ENCODE assay signal across 1 cellular context in the genomic region with DNA sequence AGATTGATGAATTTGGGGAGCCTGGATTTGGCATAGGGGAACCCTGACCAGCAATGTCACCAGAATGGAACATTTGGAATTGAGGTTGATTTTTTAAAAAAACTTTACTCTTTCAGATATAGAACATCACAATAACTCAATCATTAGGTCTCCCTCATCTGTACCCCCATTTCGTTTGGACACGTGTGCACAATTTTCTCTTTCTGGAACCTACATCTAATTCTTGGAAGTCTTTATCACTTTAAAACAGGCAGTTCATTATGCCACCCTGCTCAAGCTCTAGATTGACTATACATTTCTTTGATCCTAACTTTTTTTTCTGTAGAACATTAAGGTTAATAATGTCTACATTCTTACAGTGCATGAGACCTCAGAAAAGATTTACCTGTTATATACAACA.
TF ChIP-seq lines count a peak whose summit lies in the region.

No MANE protein-coding gene starts in this region.

TF ChIP-seq in K562, 482 proteins besides CTCF, POLR2A, EP300 and RAD21 (continued from another document and continues in another):
- TF ChIP-seq, protein P1, sequence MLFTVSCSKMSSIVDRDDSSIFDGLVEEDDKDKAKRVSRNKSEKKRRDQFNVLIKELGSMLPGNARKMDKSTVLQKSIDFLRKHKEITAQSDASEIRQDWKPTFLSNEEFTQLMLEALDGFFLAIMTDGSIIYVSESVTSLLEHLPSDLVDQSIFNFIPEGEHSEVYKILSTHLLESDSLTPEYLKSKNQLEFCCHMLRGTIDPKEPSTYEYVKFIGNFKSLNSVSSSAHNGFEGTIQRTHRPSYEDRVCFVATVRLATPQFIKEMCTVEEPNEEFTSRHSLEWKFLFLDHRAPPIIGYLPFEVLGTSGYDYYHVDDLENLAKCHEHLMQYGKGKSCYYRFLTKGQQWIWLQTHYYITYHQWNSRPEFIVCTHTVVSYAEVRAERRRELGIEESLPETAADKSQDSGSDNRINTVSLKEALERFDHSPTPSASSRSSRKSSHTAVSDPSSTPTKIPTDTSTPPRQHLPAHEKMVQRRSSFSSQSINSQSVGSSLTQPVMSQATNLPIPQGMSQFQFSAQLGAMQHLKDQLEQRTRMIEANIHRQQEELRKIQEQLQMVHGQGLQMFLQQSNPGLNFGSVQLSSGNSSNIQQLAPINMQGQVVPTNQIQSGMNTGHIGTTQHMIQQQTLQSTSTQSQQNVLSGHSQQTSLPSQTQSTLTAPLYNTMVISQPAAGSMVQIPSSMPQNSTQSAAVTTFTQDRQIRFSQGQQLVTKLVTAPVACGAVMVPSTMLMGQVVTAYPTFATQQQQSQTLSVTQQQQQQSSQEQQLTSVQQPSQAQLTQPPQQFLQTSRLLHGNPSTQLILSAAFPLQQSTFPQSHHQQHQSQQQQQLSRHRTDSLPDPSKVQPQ (CRISPR knock-in tag; IDR thresholded peaks at IDR 0.05; ENCODE audit: borderline replicate concordance) = no peak
- TF ChIP-seq PURB (CRISPR knock-in tag; IDR thresholded peaks at IDR 0.05; ENCODE audit: low read depth) (no peak), FOXM1 (IDR thresholded peaks at IDR 0.05; ENCODE audit: low read depth) (no peak), FOXM1 (CRISPR knock-in tag; IDR thresholded peaks at IDR 0.05; ENCODE audit: low read depth) (no peak), CHD4 (IDR thresholded peaks at IDR 0.05; ENCODE audit: insufficient read depth, insufficient replicate concordance, low read depth, low read length, poor library complexity, severe bottlenecking) (no peak), ETV6 (IDR thresholded peaks at IDR 0.05; ENCODE audit: borderline replicate concordance in 1 of 2, low read depth in 2 of 2, low read length in 1 of 2) (no peak), ETV6 (CRISPR knock-in tag; IDR thresholded peaks at IDR 0.05; ENCODE audit: borderline replicate concordance) (no peak), ZNF253 (CRISPR knock-in tag; conservative IDR thresholded peaks at IDR 0.05) (no peak), ZNF23 (CRISPR knock-in tag; IDR thresholded peaks at IDR 0.05) (no peak), EHMT2 (IDR thresholded peaks at IDR 0.05) (no peak), CHCHD3 (CRISPR knock-in tag; IDR thresholded peaks at IDR 0.05) (no peak), CXXC5 (CRISPR knock-in tag; IDR thresholded peaks at IDR 0.05) (no peak), SRF (CRISPR knock-in tag; IDR thresholded peaks at IDR 0.05) (no peak), MEF2D (tag; conservative IDR thresholded peaks at IDR 0.05; ENCODE audit: low read depth) (no peak), KLF6 (CRISPR knock-in tag; IDR thresholded peaks at IDR 0.05; ENCODE audit: borderline replicate concordance) (no peak), PTRF (tag; IDR thresholded peaks at IDR 0.05) (no peak), POLR2H (tag; IDR thresholded peaks at IDR 0.05; ENCODE audit: low read depth) (no peak), ZNF239 (CRISPR knock-in tag; IDR thresholded peaks at IDR 0.05) (no peak), ZNF586 (CRISPR knock-in tag; conservative IDR thresholded peaks at IDR 0.05) (no peak), SIN3B (IDR thresholded peaks at IDR 0.05; ENCODE audit: low read depth) (no peak), SMAD1 (IDR thresholded peaks at IDR 0.05; ENCODE audit: low read depth, low read length, partially characterized antibody) (no peak), SLC30A9 (CRISPR knock-in tag; IDR thresholded peaks at IDR 0.05) (no peak), BCOR (IDR thresholded peaks at IDR 0.05) (no peak), NFRKB (IDR thresholded peaks at IDR 0.05; ENCODE audit: low read depth) (0 out of 2 replicates have a peak, but pooled peaks have one; percentile 4), ZC3H8 (IDR thresholded peaks at IDR 0.05) (no peak), GATAD2B (IDR thresholded peaks at IDR 0.05; ENCODE audit: borderline replicate concordance) (0 out of 2 replicates have a peak, but pooled peaks have one; percentile 22), PHTF2 (CRISPR knock-in tag; IDR thresholded peaks at IDR 0.05) (no peak), TCFL5 (CRISPR knock-in tag; conservative IDR thresholded peaks at IDR 0.05) (no peak), CHD2 (IDR thresholded peaks at IDR 0.05; ENCODE audit: low read depth, low read length) (no peak), HDAC6 (IDR thresholded peaks at IDR 0.05; ENCODE audit: low read depth, low read length) (no peak), HDGF (IDR thresholded peaks at IDR 0.05) (no peak)
- TF ChIP-seq, protein P2, sequence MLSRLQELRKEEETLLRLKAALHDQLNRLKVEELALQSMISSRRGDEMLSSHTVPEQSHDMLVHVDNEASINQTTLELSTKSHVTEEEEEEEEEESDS (CRISPR knock-in tag; IDR thresholded peaks at IDR 0.05) = no peak
- TF ChIP-seq, protein P3, sequence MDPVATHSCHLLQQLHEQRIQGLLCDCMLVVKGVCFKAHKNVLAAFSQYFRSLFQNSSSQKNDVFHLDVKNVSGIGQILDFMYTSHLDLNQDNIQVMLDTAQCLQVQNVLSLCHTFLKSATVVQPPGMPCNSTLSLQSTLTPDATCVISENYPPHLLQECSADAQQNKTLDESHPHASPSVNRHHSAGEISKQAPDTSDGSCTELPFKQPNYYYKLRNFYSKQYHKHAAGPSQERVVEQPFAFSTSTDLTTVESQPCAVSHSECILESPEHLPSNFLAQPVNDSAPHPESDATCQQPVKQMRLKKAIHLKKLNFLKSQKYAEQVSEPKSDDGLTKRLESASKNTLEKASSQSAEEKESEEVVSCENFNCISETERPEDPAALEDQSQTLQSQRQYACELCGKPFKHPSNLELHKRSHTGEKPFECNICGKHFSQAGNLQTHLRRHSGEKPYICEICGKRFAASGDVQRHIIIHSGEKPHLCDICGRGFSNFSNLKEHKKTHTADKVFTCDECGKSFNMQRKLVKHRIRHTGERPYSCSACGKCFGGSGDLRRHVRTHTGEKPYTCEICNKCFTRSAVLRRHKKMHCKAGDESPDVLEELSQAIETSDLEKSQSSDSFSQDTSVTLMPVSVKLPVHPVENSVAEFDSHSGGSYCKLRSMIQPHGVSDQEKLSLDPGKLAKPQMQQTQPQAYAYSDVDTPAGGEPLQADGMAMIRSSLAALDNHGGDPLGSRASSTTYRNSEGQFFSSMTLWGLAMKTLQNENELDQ (CRISPR knock-in tag; IDR thresholded peaks at IDR 0.05; ENCODE audit: borderline replicate concordance) = no peak
- TF ChIP-seq, protein P4, sequence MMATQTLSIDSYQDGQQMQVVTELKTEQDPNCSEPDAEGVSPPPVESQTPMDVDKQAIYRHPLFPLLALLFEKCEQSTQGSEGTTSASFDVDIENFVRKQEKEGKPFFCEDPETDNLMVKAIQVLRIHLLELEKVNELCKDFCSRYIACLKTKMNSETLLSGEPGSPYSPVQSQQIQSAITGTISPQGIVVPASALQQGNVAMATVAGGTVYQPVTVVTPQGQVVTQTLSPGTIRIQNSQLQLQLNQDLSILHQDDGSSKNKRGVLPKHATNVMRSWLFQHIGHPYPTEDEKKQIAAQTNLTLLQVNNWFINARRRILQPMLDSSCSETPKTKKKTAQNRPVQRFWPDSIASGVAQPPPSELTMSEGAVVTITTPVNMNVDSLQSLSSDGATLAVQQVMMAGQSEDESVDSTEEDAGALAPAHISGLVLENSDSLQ (IDR thresholded peaks at IDR 0.05) = no peak
- TF ChIP-seq, protein P5, sequence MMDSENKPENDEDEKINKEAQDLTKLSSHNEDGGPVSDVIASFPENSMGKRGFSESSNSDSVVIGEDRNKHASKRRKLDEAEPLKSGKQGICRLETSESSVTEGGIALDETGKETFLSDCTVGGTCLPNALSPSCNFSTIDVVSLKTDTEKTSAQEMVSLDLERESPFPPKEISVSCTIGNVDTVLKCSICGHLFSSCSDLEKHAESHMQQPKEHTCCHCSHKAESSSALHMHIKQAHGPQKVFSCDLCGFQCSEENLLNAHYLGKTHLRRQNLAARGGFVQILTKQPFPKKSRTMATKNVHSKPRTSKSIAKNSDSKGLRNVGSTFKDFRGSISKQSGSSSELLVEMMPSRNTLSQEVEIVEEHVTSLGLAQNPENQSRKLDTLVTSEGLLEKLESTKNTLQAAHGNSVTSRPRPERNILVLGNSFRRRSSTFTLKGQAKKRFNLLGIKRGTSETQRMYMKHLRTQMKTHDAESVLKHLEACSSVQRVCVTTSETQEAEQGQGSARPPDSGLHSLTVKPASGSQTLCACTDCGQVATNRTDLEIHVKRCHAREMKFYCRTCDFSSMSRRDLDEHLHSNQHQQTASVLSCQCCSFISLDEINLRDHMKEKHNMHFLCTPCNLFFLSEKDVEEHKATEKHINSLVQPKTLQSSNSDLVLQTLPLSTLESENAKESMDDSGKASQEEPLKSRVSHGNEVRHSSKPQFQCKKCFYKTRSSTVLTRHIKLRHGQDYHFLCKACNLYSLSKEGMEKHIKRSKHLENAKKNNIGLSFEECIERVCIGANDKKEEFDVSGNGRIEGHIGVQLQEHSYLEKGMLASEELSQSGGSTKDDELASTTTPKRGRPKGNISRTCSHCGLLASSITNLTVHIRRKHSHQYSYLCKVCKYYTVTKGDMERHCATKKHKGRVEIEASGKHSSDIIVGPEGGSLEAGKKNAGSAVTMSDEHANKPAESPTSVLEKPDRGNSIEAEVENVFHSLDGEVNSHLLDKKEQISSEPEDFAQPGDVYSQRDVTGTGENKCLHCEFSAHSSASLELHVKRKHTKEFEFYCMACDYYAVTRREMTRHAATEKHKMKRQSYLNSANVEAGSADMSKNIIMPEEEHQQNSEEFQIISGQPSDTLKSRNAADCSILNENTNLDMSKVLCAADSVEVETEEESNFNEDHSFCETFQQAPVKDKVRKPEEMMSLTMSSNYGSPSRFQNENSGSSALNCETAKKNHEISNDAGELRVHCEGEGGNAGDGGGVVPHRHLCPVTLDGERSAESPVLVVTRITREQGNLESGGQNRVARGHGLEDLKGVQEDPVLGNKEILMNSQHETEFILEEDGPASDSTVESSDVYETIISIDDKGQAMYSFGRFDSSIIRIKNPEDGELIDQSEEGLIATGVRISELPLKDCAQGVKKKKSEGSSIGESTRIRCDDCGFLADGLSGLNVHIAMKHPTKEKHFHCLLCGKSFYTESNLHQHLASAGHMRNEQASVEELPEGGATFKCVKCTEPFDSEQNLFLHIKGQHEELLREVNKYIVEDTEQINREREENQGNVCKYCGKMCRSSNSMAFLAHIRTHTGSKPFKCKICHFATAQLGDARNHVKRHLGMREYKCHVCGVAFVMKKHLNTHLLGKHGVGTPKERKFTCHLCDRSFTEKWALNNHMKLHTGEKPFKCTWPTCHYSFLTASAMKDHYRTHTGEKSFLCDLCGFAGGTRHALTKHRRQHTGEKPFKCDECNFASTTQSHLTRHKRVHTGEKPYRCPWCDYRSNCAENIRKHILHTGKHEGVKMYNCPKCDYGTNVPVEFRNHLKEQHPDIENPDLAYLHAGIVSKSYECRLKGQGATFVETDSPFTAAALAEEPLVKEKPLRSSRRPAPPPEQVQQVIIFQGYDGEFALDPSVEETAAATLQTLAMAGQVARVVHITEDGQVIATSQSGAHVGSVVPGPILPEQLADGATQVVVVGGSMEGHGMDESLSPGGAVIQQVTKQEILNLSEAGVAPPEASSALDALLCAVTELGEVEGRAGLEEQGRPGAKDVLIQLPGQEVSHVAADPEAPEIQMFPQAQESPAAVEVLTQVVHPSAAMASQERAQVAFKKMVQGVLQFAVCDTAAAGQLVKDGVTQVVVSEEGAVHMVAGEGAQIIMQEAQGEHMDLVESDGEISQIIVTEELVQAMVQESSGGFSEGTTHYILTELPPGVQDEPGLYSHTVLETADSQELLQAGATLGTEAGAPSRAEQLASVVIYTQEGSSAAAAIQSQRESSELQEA (IDR thresholded peaks at IDR 0.05; ENCODE audit: low read depth) = no peak
- TF ChIP-seq, protein P6, sequence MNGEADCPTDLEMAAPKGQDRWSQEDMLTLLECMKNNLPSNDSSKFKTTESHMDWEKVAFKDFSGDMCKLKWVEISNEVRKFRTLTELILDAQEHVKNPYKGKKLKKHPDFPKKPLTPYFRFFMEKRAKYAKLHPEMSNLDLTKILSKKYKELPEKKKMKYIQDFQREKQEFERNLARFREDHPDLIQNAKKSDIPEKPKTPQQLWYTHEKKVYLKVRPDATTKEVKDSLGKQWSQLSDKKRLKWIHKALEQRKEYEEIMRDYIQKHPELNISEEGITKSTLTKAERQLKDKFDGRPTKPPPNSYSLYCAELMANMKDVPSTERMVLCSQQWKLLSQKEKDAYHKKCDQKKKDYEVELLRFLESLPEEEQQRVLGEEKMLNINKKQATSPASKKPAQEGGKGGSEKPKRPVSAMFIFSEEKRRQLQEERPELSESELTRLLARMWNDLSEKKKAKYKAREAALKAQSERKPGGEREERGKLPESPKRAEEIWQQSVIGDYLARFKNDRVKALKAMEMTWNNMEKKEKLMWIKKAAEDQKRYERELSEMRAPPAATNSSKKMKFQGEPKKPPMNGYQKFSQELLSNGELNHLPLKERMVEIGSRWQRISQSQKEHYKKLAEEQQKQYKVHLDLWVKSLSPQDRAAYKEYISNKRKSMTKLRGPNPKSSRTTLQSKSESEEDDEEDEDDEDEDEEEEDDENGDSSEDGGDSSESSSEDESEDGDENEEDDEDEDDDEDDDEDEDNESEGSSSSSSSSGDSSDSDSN (IDR thresholded peaks at IDR 0.05; ENCODE audit: borderline replicate concordance in 1 of 2, low read depth in 2 of 2, low read length in 2 of 2) = no peak
- TF ChIP-seq, protein P7, sequence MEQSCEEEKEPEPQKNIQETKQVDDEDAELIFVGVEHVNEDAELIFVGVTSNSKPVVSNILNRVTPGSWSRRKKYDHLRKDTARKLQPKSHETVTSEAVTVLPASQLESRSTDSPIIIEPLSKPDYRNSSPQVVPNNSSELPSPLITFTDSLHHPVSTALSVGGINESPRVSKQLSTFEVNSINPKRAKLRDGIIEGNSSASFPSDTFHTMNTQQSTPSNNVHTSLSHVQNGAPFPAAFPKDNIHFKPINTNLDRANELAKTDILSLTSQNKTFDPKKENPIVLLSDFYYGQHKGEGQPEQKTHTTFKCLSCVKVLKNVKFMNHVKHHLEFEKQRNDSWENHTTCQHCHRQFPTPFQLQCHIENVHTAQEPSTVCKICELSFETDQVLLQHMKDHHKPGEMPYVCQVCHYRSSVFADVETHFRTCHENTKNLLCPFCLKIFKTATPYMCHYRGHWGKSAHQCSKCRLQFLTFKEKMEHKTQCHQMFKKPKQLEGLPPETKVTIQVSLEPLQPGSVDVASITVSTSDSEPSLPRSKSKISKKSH (CRISPR knock-in tag; IDR thresholded peaks at IDR 0.05) = no peak
- TF ChIP-seq, protein P8, sequence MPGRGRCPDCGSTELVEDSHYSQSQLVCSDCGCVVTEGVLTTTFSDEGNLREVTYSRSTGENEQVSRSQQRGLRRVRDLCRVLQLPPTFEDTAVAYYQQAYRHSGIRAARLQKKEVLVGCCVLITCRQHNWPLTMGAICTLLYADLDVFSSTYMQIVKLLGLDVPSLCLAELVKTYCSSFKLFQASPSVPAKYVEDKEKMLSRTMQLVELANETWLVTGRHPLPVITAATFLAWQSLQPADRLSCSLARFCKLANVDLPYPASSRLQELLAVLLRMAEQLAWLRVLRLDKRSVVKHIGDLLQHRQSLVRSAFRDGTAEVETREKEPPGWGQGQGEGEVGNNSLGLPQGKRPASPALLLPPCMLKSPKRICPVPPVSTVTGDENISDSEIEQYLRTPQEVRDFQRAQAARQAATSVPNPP (IDR thresholded peaks at IDR 0.05; ENCODE audit: borderline replicate concordance, insufficient read depth, insufficient read length) = no peak
- TF ChIP-seq, protein P9, sequence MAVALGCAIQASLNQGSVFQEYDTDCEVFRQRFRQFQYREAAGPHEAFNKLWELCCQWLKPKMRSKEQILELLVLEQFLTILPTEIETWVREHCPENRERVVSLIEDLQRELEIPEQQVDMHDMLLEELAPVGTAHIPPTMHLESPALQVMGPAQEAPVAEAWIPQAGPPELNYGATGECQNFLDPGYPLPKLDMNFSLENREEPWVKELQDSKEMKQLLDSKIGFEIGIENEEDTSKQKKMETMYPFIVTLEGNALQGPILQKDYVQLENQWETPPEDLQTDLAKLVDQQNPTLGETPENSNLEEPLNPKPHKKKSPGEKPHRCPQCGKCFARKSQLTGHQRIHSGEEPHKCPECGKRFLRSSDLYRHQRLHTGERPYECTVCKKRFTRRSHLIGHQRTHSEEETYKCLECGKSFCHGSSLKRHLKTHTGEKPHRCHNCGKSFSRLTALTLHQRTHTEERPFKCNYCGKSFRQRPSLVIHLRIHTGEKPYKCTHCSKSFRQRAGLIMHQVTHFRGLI (CRISPR knock-in tag; IDR thresholded peaks at IDR 0.05) = no peak
